Comparison of ENCODE assay signal across 25 cellular contexts in the genomic region with DNA sequence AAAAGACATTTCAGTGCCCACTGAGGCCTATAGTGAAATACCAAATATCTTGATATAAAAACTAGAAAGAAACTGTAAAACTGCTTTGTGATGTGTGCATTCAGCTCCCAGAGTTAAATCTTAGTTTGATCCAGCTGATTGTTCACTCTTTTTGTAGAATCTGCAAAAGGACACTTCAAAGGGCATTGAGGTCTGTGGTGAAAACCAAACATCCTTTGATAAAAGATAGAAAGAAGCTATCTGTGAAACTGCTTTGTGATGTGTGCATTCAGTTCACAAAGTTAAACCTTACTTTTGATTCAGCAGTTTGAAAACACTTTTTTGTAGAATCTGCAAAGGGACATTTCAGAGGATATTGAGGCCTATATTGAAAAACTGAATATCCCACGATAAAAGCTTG.
"Had no signal": no experiment of that assay in that cellular context is flagged by ENCODE, and none has a peak within 500 bp of the region (broad histone marks: within the 10 kb centered on the region; RNA-seq: fewer than 3 reads in every experiment).

No MANE protein-coding gene starts in this region.

- H3K9me3 ChIP-seq: colonic mucosa had no signal

- H3K27ac Mint-ChIP-seq: dendritic cell treated with granulocyte-macrophage colony-stimulating factor and Interleukin-4, amounts not matched to agents 40 ng/mL and 50 ng/mL, for 4 days; effector memory CD8-positive, alpha-beta T cell had no signal

- H3K4me3 ChIP-seq: colonic mucosa, coronary artery, dorsolateral prefrontal cortex, esophagus muscularis mucosa, esophagus squamous epithelium, gastrocnemius medialis, gastroesophageal sphincter, heart left ventricle, heart right ventricle, hepatocyte had no signal

- DNase-seq: colonic mucosa; cortex of kidney; dermis blood vessel endothelial cell; dorsolateral prefrontal cortex; effector CD4-positive, alpha-beta T cell; effector CD8-positive, alpha-beta T cell; effector memory CD4-positive, alpha-beta T cell; effector memory CD8-positive, alpha-beta T cell; erythroblast; esophagus squamous epithelium; foreskin fibroblast; foreskin keratinocyte; foreskin melanocyte; gastrocnemius medialis; glutamatergic neuron; head of caudate nucleus; heart left ventricle; heart right ventricle had no signal

- ATAC-seq: effector memory CD8-positive, alpha-beta T cell; esophagus mucosa; foreskin keratinocyte; gastrocnemius medialis; gastroesophageal sphincter; heart left ventricle; heart right ventricle had no signal

- H3K4me3 Mint-ChIP-seq: dendritic cell treated with granulocyte-macrophage colony-stimulating factor and Interleukin-4, amounts not matched to agents 40 ng/mL and 50 ng/mL, for 4 days; effector memory CD8-positive, alpha-beta T cell had no signal

- H3K79me2 ChIP-seq: hepatocyte had no signal

- H3K27me3 ChIP-seq: colonic mucosa, dorsolateral prefrontal cortex, esophagus muscularis mucosa, esophagus squamous epithelium, foreskin keratinocyte, gastrocnemius medialis, gastroesophageal sphincter, heart left ventricle, heart right ventricle, hepatocyte had no signal

- H3K36me3 ChIP-seq: colonic mucosa, esophagus muscularis mucosa, esophagus squamous epithelium, gastrocnemius medialis, gastroesophageal sphincter, heart left ventricle, heart right ventricle had no signal

- H3K4me1 ChIP-seq: colonic mucosa, esophagus muscularis mucosa, esophagus squamous epithelium, foreskin keratinocyte, gastrocnemius medialis, gastroesophageal sphincter, heart left ventricle, heart right ventricle had no signal

- H2AFZ ChIP-seq: hepatocyte had no signal

- H3K4me2 ChIP-seq: hepatocyte had no signal

- H3K27ac ChIP-seq: colonic mucosa, coronary artery, dorsolateral prefrontal cortex, epithelial cell of prostate, esophagus muscularis mucosa, esophagus squamous epithelium, foreskin keratinocyte, gastrocnemius medialis, gastroesophageal sphincter, heart left ventricle, heart right ventricle, hepatocyte had no signal

- H3K27me3 Mint-ChIP-seq: dendritic cell treated with granulocyte-macrophage colony-stimulating factor and Interleukin-4, amounts not matched to agents 40 ng/mL and 50 ng/mL, for 4 days; effector memory CD8-positive, alpha-beta T cell had no signal
